ENCODE assay signal across 25 cellular contexts in the genomic region with DNA sequence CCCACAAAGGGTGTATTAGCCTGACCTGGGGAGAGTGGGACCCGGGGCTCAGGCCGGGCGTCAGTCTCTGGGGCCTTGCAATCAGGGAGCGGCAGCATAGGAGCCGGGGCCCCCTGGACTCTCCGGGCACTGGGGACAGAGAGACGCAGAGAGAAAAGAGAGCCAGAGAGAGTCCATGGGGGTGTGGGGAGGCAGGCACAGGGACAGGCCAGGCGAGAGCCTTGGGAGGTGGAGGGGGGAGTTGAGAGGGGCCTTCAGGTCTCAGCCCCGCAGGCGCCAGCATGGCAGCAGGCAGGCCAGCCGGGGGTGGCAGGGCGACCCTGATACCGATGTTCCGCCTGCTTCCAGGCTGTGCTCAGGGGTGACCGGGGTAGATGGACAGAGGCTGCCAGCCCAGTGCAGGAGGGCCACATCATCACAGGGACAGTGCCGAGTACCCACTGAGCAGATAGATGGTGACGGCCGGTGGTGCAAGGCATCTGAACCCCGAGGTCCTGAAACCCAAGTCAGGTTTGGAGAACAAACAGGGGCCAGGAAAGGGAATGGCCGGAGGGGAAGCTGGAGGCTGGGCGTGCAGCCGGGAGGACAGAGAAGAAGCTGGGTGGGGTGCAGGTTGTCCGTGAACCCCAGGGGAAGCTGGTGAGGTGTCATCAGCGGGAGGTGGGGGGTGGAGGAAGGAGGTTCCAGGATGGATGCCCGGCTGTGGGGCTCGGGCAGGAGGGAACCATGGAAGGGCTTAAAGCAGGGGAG. TPM values are rescaled to one million over a fixed set of nuclear protein-coding genes. Genes with fewer than 3 reads are reported as not detected.
A peak's percentile ranks its signal among the peaks of the same experiment; 100 is the strongest.
DNase-seq lines count a peak whose midpoint lies in the region; ATAC-seq, FAIRE-seq and TF ChIP-seq lines count a peak whose summit lies in the region.
"Had no signal": no experiment of that assay in that cellular context is flagged by ENCODE, and none has a peak within 500 bp of the region (broad histone marks: within the 10 kb centered on the region; RNA-seq: fewer than 3 reads in every experiment).

No MANE protein-coding gene starts in this region.

- peaks cover 8% of the 10 kb centered on the region for H3K27me3 Mint-ChIP-seq in nephron progenitor cell (ENCODE audit: low read depth, poor library complexity)
- H3K27me3 Mint-ChIP-seq in stimulated activated memory B cell treated with anti-CD40 and anti-IgM and Interleukin-4, amounts not matched to agents 10 μg/mL and 1 μg/mL and 100 μg/mL, for 72 hours: peaks cover 19% of the 10 kb centered on the region

- H3K4me1 ChIP-seq in H1 (replicated peaks in 1 of 4; ENCODE audit: control insufficient read depth in 3 of 4, insufficient read depth in 4 of 4, low read length in 3 of 4) (peaks cover 0 to 23% (median 13%) of the 10 kb centered on the region in 4 experiments; a peak in 6 of 7 replicates), breast epithelium (peaks cover 0 to 1% of the 10 kb centered on the region in 2 donors)
- H3K4me1 ChIP-seq: SJSA1 had no signal

- H3K4me3 Mint-ChIP-seq in nephron progenitor cell: peak overlapping the region; percentile 58
- H3K4me3 Mint-ChIP-seq in stimulated activated memory B cell treated with anti-CD40 and anti-IgM and Interleukin-4, amounts not matched to agents 10 μg/mL and 1 μg/mL and 100 μg/mL, for 72 hours: no peak overlapping the region
- no peak overlapping the region for H3K4me3 Mint-ChIP-seq in stimulated activated effector memory CD8-positive, alpha-beta T cell treated with anti-CD3 and anti-CD28 coated beads, Interleukin-12 subunit alpha, Interleukin-12 subunit beta, amount 100 ng/mL, for 72 hours
- H3K4me3 Mint-ChIP-seq: CD4-positive, alpha-beta memory T cell had no signal

- no peak overlapping the region for H2AFZ ChIP-seq in H1 (ENCODE audit: low read length)
- H2AFZ ChIP-seq: PC-9 had no signal

- peak overlapping the region; percentile 71; the same call in 1 of the 2 replicates for H3K18ac ChIP-seq in H1 (ENCODE audit: extremely low read depth, low read length)

- no peak for TF ChIP-seq POLR2A in H1 (IDR thresholded peaks at IDR 0.05; ENCODE audit: control extremely low read depth in 1 of 2, low read depth in 2 of 2, low read length in 2 of 2)
- no peak for TF ChIP-seq POLR2A in breast epithelium (IDR thresholded peaks at IDR 0.05)

- H3K9me3 ChIP-seq in H1 (ENCODE audit: insufficient read depth in 2 of 2, low read depth in 1 of 2, low read length in 1 of 2) (no peaks in the 10 kb centered on the region), breast epithelium (no peaks in the 10 kb centered on the region)
- H3K9me3 ChIP-seq: MG63, SJSA1 had no signal

- POLR2A ChIA-PET in H1 (lab: Charles Lee; ENCODE audit: partially characterized antibody): no interaction called here

- TF ChIP-seq CTCF in H1 (IDR thresholded peaks at IDR 0.05; ENCODE audit: control extremely low read depth in 1 of 3, insufficient read depth in 1 of 3, low read depth in 1 of 3, low read length in 3 of 3) (no peak), nephron progenitor cell (IDR thresholded peaks at IDR 0.05) (no peak), breast epithelium (IDR thresholded peaks at IDR 0.05) (no peak)

- H3K4me2 ChIP-seq in H1 (ENCODE audit: insufficient read depth in 1 of 2, low read depth in 2 of 2, low read length in 2 of 2): no peak overlapping the region
- H3K4me2 ChIP-seq: PC-9 had no signal

- 92% methylated on average over 26 of the region's 26 CpGs; no CpG with 5 or more reads in 1 of the 2 experiments for WGBS in H1 (ENCODE audit: extremely low coverage in 1 of 2, insufficient coverage in 1 of 2, insufficient read length in 1 of 2, insufficient replicate concordance in 2 of 2, low coverage in 1 of 2, low lambda C conversion rate in 2 of 2, missing lambda C conversion rate in 1 of 2), 2 experiments

- H3K27ac ChIP-seq in H1 (ENCODE audit: low read depth, low read length) (no peak overlapping the region), breast epithelium (no peak overlapping the region)
- H3K27ac ChIP-seq: PC-9, SJSA1 had no signal

- no peak overlapping the region for H3K14ac ChIP-seq in H1 (ENCODE audit: insufficient read length)

- H3K4me1 Mint-ChIP-seq in nephron progenitor cell: peaks cover 62% of the 10 kb centered on the region
- peaks cover 32% of the 10 kb centered on the region for H3K4me1 Mint-ChIP-seq in stimulated activated memory B cell treated with anti-CD40 and anti-IgM and Interleukin-4, amounts not matched to agents 10 μg/mL and 1 μg/mL and 100 μg/mL, for 72 hours
- H3K4me1 Mint-ChIP-seq in stimulated activated effector memory CD8-positive, alpha-beta T cell treated with anti-CD3 and anti-CD28 coated beads, Interleukin-12 subunit alpha, Interleukin-12 subunit beta, amount 100 ng/mL, for 72 hours: no peaks in the 10 kb centered on the region

- CTCF ChIA-PET in H1 (lab: Charles Lee; ENCODE audit: partially characterized antibody): interaction anchor here (0.9 to 10.4 kb wide), 12 partner anchors 8 to 196 kb away, joined by 3 to 276 read pairs (median 7); a partner anchor contains a TSS

- H4K8ac ChIP-seq in H1 (ENCODE audit: extremely low read depth, insufficient read depth, low read length): no peak overlapping the region

- intact Hi-C loops in breast epithelium (cut with DNase I; ENCODE audit: low total_unique reads): no loop called here

- DNase-seq in H7: peak; percentile 54
- DNase-seq in H1 (ENCODE audit: low read depth in 1 of 2, low spot score in 2 of 2): no peak
- DNase-seq in nephron progenitor cell: peak; percentile 2
- no peak for DNase-seq in stimulated activated effector memory CD8-positive, alpha-beta T cell treated with anti-CD3 and anti-CD28 coated beads, Interleukin-12 subunit alpha, Interleukin-12 subunit beta, amount 100 ng/mL, for 72 hours (ENCODE audit: low spot score in 2 of 2)
- DNase-seq in breast epithelium (ENCODE audit: low spot score in 2 of 2): no peak
- DNase-seq in GM19240 (ENCODE audit: insufficient read length, low spot score): no peak
- DNase-seq: C1 segment of cervical spinal cord; CD4-positive, alpha-beta memory T cell; COR-L47; KG1; MG63; NCI-H2029; NCI-H446; NCI-H526; NCI-H82; NK-92 treated with Interleukin-12 subunit alpha and Interleukin-12 subunit beta, amount 100 ng/mL, for 24 hours; PC-9 had no signal

- H2BK15ac ChIP-seq in H1 (ENCODE audit: low read length): no peak overlapping the region

- peak; percentile 25 for ATAC-seq in stimulated activated memory B cell treated with anti-CD40 and anti-IgM and Interleukin-4, amounts not matched to agents 10 μg/mL and 1 μg/mL and 100 μg/mL, for 72 hours
- ATAC-seq in stimulated activated effector memory CD8-positive, alpha-beta T cell treated with anti-CD3 and anti-CD28 coated beads, Interleukin-12 subunit alpha, Interleukin-12 subunit beta, amount 100 ng/mL, for 72 hours: no peak
- ATAC-seq: Right ventricle myocardium inferior had no signal

- no peak overlapping the region for H3K4ac ChIP-seq in H1 (replicated peaks; ENCODE audit: insufficient read length, low read depth, low read length)

- H3K36me3 Mint-ChIP-seq in nephron progenitor cell (ENCODE audit: low read depth): no peaks in the 10 kb centered on the region
- no peaks in the 10 kb centered on the region for H3K36me3 Mint-ChIP-seq in stimulated activated memory B cell treated with anti-CD40 and anti-IgM and Interleukin-4, amounts not matched to agents 10 μg/mL and 1 μg/mL and 100 μg/mL, for 72 hours
- no peaks in the 10 kb centered on the region for H3K36me3 Mint-ChIP-seq in stimulated activated effector memory CD8-positive, alpha-beta T cell treated with anti-CD3 and anti-CD28 coated beads, Interleukin-12 subunit alpha, Interleukin-12 subunit beta, amount 100 ng/mL, for 72 hours
- H3K36me3 Mint-ChIP-seq: CD4-positive, alpha-beta memory T cell had no signal

- H3K4me3 ChIP-seq in H7 (ENCODE audit: insufficient read depth, low read depth, low read length) (no peak overlapping the region), H1 (ENCODE audit: extremely low read depth in 1 of 4, insufficient read depth in 2 of 4, low read depth in 3 of 4, low read length in 4 of 4) (no peak overlapping the region), breast epithelium (no peak overlapping the region)
- H3K4me3 ChIP-seq: MG63, PC-9, SJSA1 had no signal

- no peak for TF ChIP-seq RAD21 in H1 (IDR thresholded peaks at IDR 0.05 in 1 of 2, conservative IDR thresholded peaks at IDR 0.05 in 1 of 2; ENCODE audit: low read depth in 2 of 2, low read length in 2 of 2)

- H3K27me3 ChIP-seq in H7 (ENCODE audit: control insufficient read depth, insufficient read depth, low read length) (no peaks in the 10 kb centered on the region), H1 (replicated peaks in 1 of 4; ENCODE audit: control insufficient read depth in 3 of 4, extremely low read depth in 1 of 4, insufficient read depth in 3 of 4, low read length in 3 of 4) (peaks cover 0 to 12% (median 10%) of the 10 kb centered on the region in 4 experiments; a peak in 5 of 7 replicates), breast epithelium (peaks cover 4 to 12% of the 10 kb centered on the region in 2 donors)
- H3K27me3 ChIP-seq: MG63, SJSA1 had no signal

- H3K23ac ChIP-seq in H1 (ENCODE audit: insufficient read length): no peak overlapping the region

- no peaks in the 10 kb centered on the region for H3K79me1 ChIP-seq in H1 (ENCODE audit: low read depth, low read length)

- no peak overlapping the region for H2BK120ac ChIP-seq in H1 (replicated peaks; ENCODE audit: low read depth, low read length)

- H3K79me2 ChIP-seq in H1 (ENCODE audit: control insufficient read depth in 1 of 2, insufficient read depth in 2 of 2, low read length in 2 of 2): no peaks in the 10 kb centered on the region

- no peak for FAIRE-seq in H1 (lab: Jason Lieb, UNC)
- FAIRE-seq: G401.6, HTR-8/SVneo had no signal

- no peaks in the 10 kb centered on the region for H3K23me2 ChIP-seq in H1 (ENCODE audit: low read depth, low read length)

- H3K36me3 ChIP-seq in H7 (replicated peaks; ENCODE audit: control insufficient read depth, insufficient read depth, low read length): no peaks in the 10 kb centered on the region
- no peaks in the 10 kb centered on the region for H3K36me3 ChIP-seq in H1 (ENCODE audit: control insufficient read depth in 2 of 4, insufficient read depth in 4 of 4, low read length in 3 of 4)
- no peaks in the 10 kb centered on the region for H3K36me3 ChIP-seq in breast epithelium
- H3K36me3 ChIP-seq: MG63, SJSA1 had no signal

- H4K91ac ChIP-seq in H1 (replicated peaks; ENCODE audit: insufficient read length, low read length): peak overlapping the region; percentile 85

- H2BK5ac ChIP-seq in H1 (ENCODE audit: low read depth, low read length): peak overlapping the region; percentile 66; the same call in 1 of the 2 replicates

- no peak overlapping the region for H4K5ac ChIP-seq in H1 (ENCODE audit: insufficient read length, low read depth, low read length)

- H2BK12ac ChIP-seq in H1 (ENCODE audit: low read depth, low read length): 0 out of 2 replicates have a peak overlapping the region, but pooled peaks have one; percentile 68

- H3K56ac ChIP-seq in H1 (replicated peaks; ENCODE audit: insufficient read length, low read depth, low read length): no peak overlapping the region

- H3K9ac ChIP-seq in H1 (replicated peaks in 1 of 4; ENCODE audit: extremely low read depth in 1 of 4, low read depth in 3 of 4, low read length in 3 of 4): no peak overlapping the region

- TF ChIP-seq EP300 in H1 (IDR thresholded peaks at IDR 0.05; ENCODE audit: borderline replicate concordance in 1 of 2, low read depth in 2 of 2, low read length in 2 of 2): no peak

- no peaks in the 10 kb centered on the region for H3K9me3 Mint-ChIP-seq in nephron progenitor cell
- no peaks in the 10 kb centered on the region for H3K9me3 Mint-ChIP-seq in stimulated activated memory B cell treated with anti-CD40 and anti-IgM and Interleukin-4, amounts not matched to agents 10 μg/mL and 1 μg/mL and 100 μg/mL, for 72 hours
- H3K9me3 Mint-ChIP-seq in stimulated activated effector memory CD8-positive, alpha-beta T cell treated with anti-CD3 and anti-CD28 coated beads, Interleukin-12 subunit alpha, Interleukin-12 subunit beta, amount 100 ng/mL, for 72 hours: no peaks in the 10 kb centered on the region
- H3K9me3 Mint-ChIP-seq: CD4-positive, alpha-beta memory T cell had no signal

- no peak overlapping the region for H2BK20ac ChIP-seq in H1 (ENCODE audit: low read length)

- no peak overlapping the region for H3K27ac Mint-ChIP-seq in nephron progenitor cell
- peak overlapping the region; percentile 5 for H3K27ac Mint-ChIP-seq in stimulated activated memory B cell treated with anti-CD40 and anti-IgM and Interleukin-4, amounts not matched to agents 10 μg/mL and 1 μg/mL and 100 μg/mL, for 72 hours
- H3K27ac Mint-ChIP-seq in stimulated activated effector memory CD8-positive, alpha-beta T cell treated with anti-CD3 and anti-CD28 coated beads, Interleukin-12 subunit alpha, Interleukin-12 subunit beta, amount 100 ng/mL, for 72 hours: no peak overlapping the region

- H2AK5ac ChIP-seq in H1 (ENCODE audit: low read depth, low read length): 0 out of 2 replicates have a peak overlapping the region, but pooled peaks have one; percentile 13

- H4K20me1 ChIP-seq in H1 (replicated peaks in 1 of 2; ENCODE audit: control insufficient read depth in 1 of 2, insufficient read depth in 2 of 2, low read length in 2 of 2): no peaks in the 10 kb centered on the region

RNA-seq across cellular contexts. Expression of a gene that starts 2.9 kb away (rescaled TPM):
- 0.21 TPM in 1 of 2 replicates, not detected in the other for total RNA-seq in H7 (2014; rRNA removed; shearing (Covaris generic))
- total RNA-seq in H1 (2021; fragmentation: NEBNext Ultra II Directional; extraction: Animal tissue kit (Norgen Biotek cat#: 25700)): 0.45 TPM in 1 of 2 replicates, not detected in the other
- polyA plus RNA-seq in H1 (2011; rRNA removed): 0.24 and 0.57 TPM in 2 replicates
- polyA plus RNA-seq in H1 (2011; cell fraction: cytosol; rRNA removed): 0.72 TPM
- polyA plus RNA-seq in H1 (2011; cell fraction: nucleus; rRNA removed): 1.8 TPM
- polyA plus RNA-seq in H1 (2012, experiment 1 of 2): 0.53 to 0.60 TPM in 2 of 4 replicates, not detected in the others
- polyA plus RNA-seq in H1 (2012, experiment 2 of 2): 0.47 TPM
- 0.20 TPM for polyA plus RNA-seq in H1 (2013, experiment 1 of 2)
- 0.13 TPM for polyA plus RNA-seq in H1 (2013, experiment 2 of 2)
- polyA minus RNA-seq in H1 (2011; rRNA and poly(A)+ RNA removed): 0.13 TPM in 1 of 2 replicates, not detected in the other
- polyA minus RNA-seq in H1 (2011; cell fraction: cytosol; rRNA and poly(A)+ RNA removed): not detected
- polyA minus RNA-seq in H1 (2011; cell fraction: nucleus; rRNA and poly(A)+ RNA removed): 0.60 TPM
- total RNA-seq in breast epithelium: 1 to 10 TPM in 1 of 3 donors, under 1 TPM in 1, not detected in 1; 0.66 to 1.0 TPM
- total RNA-seq: A673; CD4-positive, alpha-beta memory T cell; H4; RPMI7951 had no signal
- polyA plus RNA-seq: CD4-positive, alpha-beta memory T cell had no signal

RNA-seq across cellular contexts. Expression of a gene that starts 13.4 kb away (rescaled TPM):
- not detected in 2 replicates for total RNA-seq in H7 (2014; rRNA removed; shearing (Covaris generic))
- not detected in 2 replicates for total RNA-seq in H1 (2021; fragmentation: NEBNext Ultra II Directional; extraction: Animal tissue kit (Norgen Biotek cat#: 25700))
- polyA plus RNA-seq in H1 (2011; rRNA removed): 0.16 TPM in 1 of 2 replicates, not detected in the other
- polyA plus RNA-seq in H1 (2011; cell fraction: cytosol; rRNA removed): not detected
- not detected for polyA plus RNA-seq in H1 (2011; cell fraction: nucleus; rRNA removed)
- not detected in 4 replicates for polyA plus RNA-seq in H1 (2012, experiment 1 of 2)
- polyA plus RNA-seq in H1 (2012, experiment 2 of 2): not detected
- polyA plus RNA-seq in H1 (2013, experiment 1 of 2): not detected
- polyA plus RNA-seq in H1 (2013, experiment 2 of 2): not detected
- not detected in 2 replicates for polyA minus RNA-seq in H1 (2011; rRNA and poly(A)+ RNA removed)
- polyA minus RNA-seq in H1 (2011; cell fraction: cytosol; rRNA and poly(A)+ RNA removed): not detected
- not detected for polyA minus RNA-seq in H1 (2011; cell fraction: nucleus; rRNA and poly(A)+ RNA removed)
- total RNA-seq in breast epithelium: not detected
- total RNA-seq: CD4-positive, alpha-beta memory T cell; H4; Right ventricle myocardium inferior; RPMI7951 had no signal
- polyA plus RNA-seq: CD4-positive, alpha-beta memory T cell had no signal

RNA-seq across cellular contexts. Expression of a gene that starts 25.8 kb away (rescaled TPM):
- 30.1 and 38.7 TPM in 2 replicates for total RNA-seq in H7 (2014; rRNA removed; shearing (Covaris generic))
- 28.3 and 33.3 TPM in 2 replicates for total RNA-seq in H1 (2021; fragmentation: NEBNext Ultra II Directional; extraction: Animal tissue kit (Norgen Biotek cat#: 25700))
- 34.5 and 37.6 TPM in 2 replicates for polyA plus RNA-seq in H1 (2011; rRNA removed)
- polyA plus RNA-seq in H1 (2011; cell fraction: cytosol; rRNA removed): 24.9 TPM
- polyA plus RNA-seq in H1 (2011; cell fraction: nucleus; rRNA removed): 145 TPM
- 23.2 to 37.9 TPM (median 33.7 TPM) in 4 replicates for polyA plus RNA-seq in H1 (2012, experiment 1 of 2)
- 38.1 TPM for polyA plus RNA-seq in H1 (2012, experiment 2 of 2)
- polyA plus RNA-seq in H1 (2013, experiment 1 of 2): 22.4 TPM
- polyA plus RNA-seq in H1 (2013, experiment 2 of 2): 21.9 TPM
- 14.2 and 16.0 TPM in 2 replicates for polyA minus RNA-seq in H1 (2011; rRNA and poly(A)+ RNA removed)
- polyA minus RNA-seq in H1 (2011; cell fraction: cytosol; rRNA and poly(A)+ RNA removed): 19.6 TPM
- 16.3 TPM for polyA minus RNA-seq in H1 (2011; cell fraction: nucleus; rRNA and poly(A)+ RNA removed)
- total RNA-seq in breast epithelium: 10 to 100 TPM; 43.6 to 76.5 (median 60.0) TPM
- polyA plus RNA-seq: CD4-positive, alpha-beta memory T cell had no signal

RNA-seq across cellular contexts. Expression of a gene that starts 40.1 kb away (rescaled TPM):
- 56.1 and 59.8 TPM in 2 replicates for total RNA-seq in H7 (2014; rRNA removed; shearing (Covaris generic))
- 87.9 and 88.2 TPM in 2 replicates for total RNA-seq in H1 (2021; fragmentation: NEBNext Ultra II Directional; extraction: Animal tissue kit (Norgen Biotek cat#: 25700))
- polyA plus RNA-seq in H1 (2011; rRNA removed): 51.2 and 73.5 TPM in 2 replicates
- polyA plus RNA-seq in H1 (2011; cell fraction: cytosol; rRNA removed): 53.3 TPM
- 165 TPM for polyA plus RNA-seq in H1 (2011; cell fraction: nucleus; rRNA removed)
- 57.2 to 83.7 TPM (median 72.2 TPM) in 4 replicates for polyA plus RNA-seq in H1 (2012, experiment 1 of 2)
- 20.5 TPM for polyA plus RNA-seq in H1 (2012, experiment 2 of 2)
- polyA plus RNA-seq in H1 (2013, experiment 1 of 2): 52.1 TPM
- polyA plus RNA-seq in H1 (2013, experiment 2 of 2): 50.3 TPM
- polyA minus RNA-seq in H1 (2011; rRNA and poly(A)+ RNA removed): 134 and 152 TPM in 2 replicates
- 62.3 TPM for polyA minus RNA-seq in H1 (2011; cell fraction: cytosol; rRNA and poly(A)+ RNA removed)
- polyA minus RNA-seq in H1 (2011; cell fraction: nucleus; rRNA and poly(A)+ RNA removed): 82.9 TPM
- 100 to 1,000 TPM in 1 of 3 donors, 10 to 100 TPM in 2; 64.0 to 110 (median 98.0) TPM for total RNA-seq in breast epithelium

Comparison
In these comparisons a context has a peak if more than half of its experiments do, and no peak if none do; other contexts are left out.
1. DNase-seq: peak in H7 (single experiment) and nephron progenitor cell (single experiment); none in H1 (0 of 2), stimulated activated effector memory CD8-positive, alpha-beta T cell treated with anti-CD3 and anti-CD28 coated beads, Interleukin-12 subunit alpha, Interleukin-12 subunit beta, amount 100 ng/mL, for 72 hours (0 of 2), breast epithelium (0 of 2) and GM19240 (single experiment).